In the genomic region with DNA sequence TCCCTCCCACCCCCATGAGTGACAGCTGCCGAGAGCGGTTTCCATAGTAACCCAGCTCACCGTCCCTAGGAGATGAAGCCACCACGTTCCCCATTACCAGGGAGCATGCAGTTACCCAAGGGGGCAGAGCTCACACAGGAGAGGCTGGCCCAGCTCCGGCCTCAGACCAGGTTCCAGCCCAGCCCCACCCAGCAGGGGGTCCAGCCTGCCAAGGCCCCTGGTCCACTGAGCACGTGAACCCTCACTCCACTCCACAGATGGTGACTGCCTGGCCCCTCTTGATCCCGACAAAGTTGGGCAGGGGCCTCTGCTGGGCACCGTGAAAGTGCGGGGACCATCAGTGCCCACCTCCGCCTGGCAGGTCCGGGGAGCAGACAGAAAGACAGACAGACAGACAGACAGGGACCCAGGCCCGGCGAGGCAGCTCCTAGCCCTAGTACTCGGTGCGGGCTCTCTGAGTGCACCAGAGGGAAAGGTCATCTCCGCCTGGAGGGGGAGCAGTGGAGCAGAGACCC, we compare ENCODE assay signal across 8 cellular contexts.
DNase-seq lines count a peak whose midpoint lies in the region; ATAC-seq and TF ChIP-seq lines count a peak whose summit lies in the region.

No MANE protein-coding gene starts in this region.

- peak; percentile 67 for ATAC-seq in stimulated activated effector memory CD8-positive, alpha-beta T cell treated with anti-CD3 and anti-CD28 coated beads, Interleukin-12 subunit alpha, Interleukin-12 subunit beta, amount 100 ng/mL, for 72 hours
- ATAC-seq in HG03571 (IDR thresholded peaks at IDR 0.05; ENCODE audit: unreplicated experiment) = no peak

- TF ChIP-seq POLR2A in erythroblast (IDR thresholded peaks at IDR 0.05; ENCODE audit: low read length) = no peak

- H3K4me3 Mint-ChIP-seq in activated naive CD4-positive, alpha-beta T cell treated with anti-CD3 and anti-CD28 coated beads, Interleukin-2, amount 10 ng/mL, durations not matched to agents 7 days and 5 days = peak overlapping the region; percentile 70
- peak overlapping the region; percentile 91 for H3K4me3 Mint-ChIP-seq in stimulated activated effector memory CD8-positive, alpha-beta T cell treated with anti-CD3 and anti-CD28 coated beads, Interleukin-12 subunit alpha, Interleukin-12 subunit beta, amount 100 ng/mL, for 72 hours

- H3K4me3 ChIP-seq in iPS-11a (ENCODE audit: low read depth, low read length) = peak overlapping the region; percentile 56

- peaks cover 18% of the 10 kb centered on the region for H3K4me1 Mint-ChIP-seq in activated naive CD4-positive, alpha-beta T cell treated with anti-CD3 and anti-CD28 coated beads, Interleukin-2, amount 10 ng/mL, durations not matched to agents 7 days and 5 days
- H3K4me1 Mint-ChIP-seq in stimulated activated effector memory CD8-positive, alpha-beta T cell treated with anti-CD3 and anti-CD28 coated beads, Interleukin-12 subunit alpha, Interleukin-12 subunit beta, amount 100 ng/mL, for 72 hours = peaks cover 16% of the 10 kb centered on the region

- H3K9me3 Mint-ChIP-seq in activated naive CD4-positive, alpha-beta T cell treated with anti-CD3 and anti-CD28 coated beads, Interleukin-2, amount 10 ng/mL, durations not matched to agents 7 days and 5 days = no peaks in the 10 kb centered on the region
- no peaks in the 10 kb centered on the region for H3K9me3 Mint-ChIP-seq in stimulated activated effector memory CD8-positive, alpha-beta T cell treated with anti-CD3 and anti-CD28 coated beads, Interleukin-12 subunit alpha, Interleukin-12 subunit beta, amount 100 ng/mL, for 72 hours

- peak; percentile 68 for DNase-seq in activated effector memory CD4-positive, alpha-beta T cell treated with anti-CD3 and anti-CD28 coated beads, Interleukin-2, amount 50 U/mL, for 16 hours
- DNase-seq in activated effector memory CD4-positive, alpha-beta T cell treated with Interleukin-2 at 50 U/mL for 16 hours = no peak
- DNase-seq in NCI-H1694 treated with DMSO at 0.1 percent for 48 hours (lab: John Stamatoyannopoulos, UW) = peak; percentile 42
- peak; percentile 52 for DNase-seq in activated naive CD4-positive, alpha-beta T cell treated with anti-CD3 and anti-CD28 coated beads, Interleukin-2, amount 10 ng/mL, durations not matched to agents 7 days and 5 days
- DNase-seq in stimulated activated effector memory CD8-positive, alpha-beta T cell treated with anti-CD3 and anti-CD28 coated beads, Interleukin-12 subunit alpha, Interleukin-12 subunit beta, amount 100 ng/mL, for 72 hours (ENCODE audit: low spot score in 2 of 2) = peak in 1 of 2 donors; percentile 14
- no peak for DNase-seq in erythroblast (lab: John Stamatoyannopoulos, UW)

- CTCF ChIA-PET in activated naive CD4-positive, alpha-beta T cell treated with anti-CD3 and anti-CD28 coated beads, Interleukin-2, amount 10 ng/mL, durations not matched to agents 7 days and 5 days (lab: Charles Lee) = interaction anchor here (1.1 kb wide), 1 partner anchor 9 kb away, joined by 7 read pairs; no protein-coding TSS in a partner anchor

- H3K36me3 Mint-ChIP-seq in activated naive CD4-positive, alpha-beta T cell treated with anti-CD3 and anti-CD28 coated beads, Interleukin-2, amount 10 ng/mL, durations not matched to agents 7 days and 5 days = no peaks in the 10 kb centered on the region
- H3K36me3 Mint-ChIP-seq in stimulated activated effector memory CD8-positive, alpha-beta T cell treated with anti-CD3 and anti-CD28 coated beads, Interleukin-12 subunit alpha, Interleukin-12 subunit beta, amount 100 ng/mL, for 72 hours = peaks cover 6% of the 10 kb centered on the region

- H3K27me3 Mint-ChIP-seq in activated naive CD4-positive, alpha-beta T cell treated with anti-CD3 and anti-CD28 coated beads, Interleukin-2, amount 10 ng/mL, durations not matched to agents 7 days and 5 days = peaks cover 53% of the 10 kb centered on the region

- H3K27ac Mint-ChIP-seq in activated naive CD4-positive, alpha-beta T cell treated with anti-CD3 and anti-CD28 coated beads, Interleukin-2, amount 10 ng/mL, durations not matched to agents 7 days and 5 days = peak overlapping the region; percentile 77
- H3K27ac Mint-ChIP-seq in stimulated activated effector memory CD8-positive, alpha-beta T cell treated with anti-CD3 and anti-CD28 coated beads, Interleukin-12 subunit alpha, Interleukin-12 subunit beta, amount 100 ng/mL, for 72 hours = peak overlapping the region; percentile 77

Comparison
In these comparisons a context has a peak if more than half of its experiments do, and no peak if none do; other contexts are left out.
1. DNase-seq: peak in activated effector memory CD4-positive, alpha-beta T cell treated with anti-CD3 and anti-CD28 coated beads, Interleukin-2, amount 50 U/mL, for 16 hours (single experiment), NCI-H1694 treated with DMSO at 0.1 percent for 48 hours (single experiment) and activated naive CD4-positive, alpha-beta T cell treated with anti-CD3 and anti-CD28 coated beads, Interleukin-2, amount 10 ng/mL, durations not matched to agents 7 days and 5 days (single experiment); none in activated effector memory CD4-positive, alpha-beta T cell treated with Interleukin-2 at 50 U/mL for 16 hours (single experiment) and erythroblast (0 of 2).